In the genomic region with DNA sequence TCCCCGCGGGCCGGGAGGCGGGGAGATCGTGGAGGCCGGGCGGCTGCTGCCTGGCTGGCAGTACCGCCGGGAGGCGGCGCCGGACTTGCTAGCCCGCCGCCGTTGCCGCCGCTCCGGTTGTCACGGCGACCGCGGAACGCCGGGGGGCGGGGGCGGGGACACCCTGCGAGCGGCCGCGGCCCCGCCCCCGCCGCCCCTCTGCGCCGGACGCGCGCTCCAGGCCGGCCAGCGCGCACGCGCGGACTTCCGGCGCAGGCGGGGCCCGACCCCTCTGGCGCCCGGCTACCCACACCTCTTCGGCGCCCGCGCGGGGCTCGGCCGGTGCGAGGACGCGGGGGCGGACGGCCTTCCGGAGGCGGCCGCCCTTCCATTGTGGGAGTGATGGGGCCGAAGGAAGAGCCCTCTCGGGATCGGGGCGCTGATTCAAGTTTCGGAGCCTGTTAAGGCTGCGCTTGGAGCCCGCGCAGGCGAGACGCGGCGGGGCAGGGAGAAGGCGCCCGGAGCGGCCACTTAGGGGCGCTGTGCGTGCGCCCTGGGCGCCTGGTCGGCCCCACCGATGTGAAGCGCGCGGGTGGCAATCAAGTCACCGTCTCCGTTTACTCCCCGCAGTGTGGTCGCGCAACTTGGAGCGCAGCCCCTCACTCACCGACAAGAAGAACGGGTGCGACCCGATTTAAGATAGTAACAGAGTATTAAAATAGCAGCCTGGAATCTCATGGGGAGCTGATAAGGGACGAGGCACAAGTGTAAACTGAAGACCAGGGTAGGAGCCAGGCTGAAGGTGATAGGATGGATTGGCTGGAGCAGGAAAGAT, we compare ENCODE assay signal across 7 cellular contexts. TPM values are rescaled to one million over a fixed set of nuclear protein-coding genes. Genes with fewer than 3 reads are reported as not detected.
A peak's percentile ranks its signal among the peaks of the same experiment; 100 is the strongest.
DNase-seq lines count a peak whose midpoint lies in the region; ATAC-seq and TF ChIP-seq lines count a peak whose summit lies in the region.

No MANE protein-coding gene starts in this region.

- H3K4me3 ChIP-seq in astrocyte of the cerebellum (ENCODE audit: low read depth, low read length): peak overlapping the region; percentile 73
- H3K4me3 ChIP-seq in hepatocyte: peak overlapping the region; percentile 92
- H3K4me3 ChIP-seq in retinal pigment epithelial cell (ENCODE audit: low read length): peak overlapping the region; percentile 60

- peaks cover 5% of the 10 kb centered on the region for H3K27me3 ChIP-seq in hepatocyte

- H3K36me3 Mint-ChIP-seq in T-helper 2 cell treated with Interferon-gamma antibody and Interleukin-4, amounts not matched to agents 5 μg/mL and 100 μg/mL, for 36 hours (ENCODE audit: low read depth): peaks cover 2% of the 10 kb centered on the region

- ATAC-seq in GM18502 (IDR thresholded peaks at IDR 0.05; ENCODE audit: poor library complexity, unreplicated experiment) (peak; percentile 89), HG02943 (IDR thresholded peaks at IDR 0.05; ENCODE audit: low read depth, unreplicated experiment) (peak; percentile 75)

- under 1% methylated on average over 48 of the region's 100 CpGs for WGBS in hepatocyte (ENCODE audit: low lambda C conversion rate, missing lambda C conversion rate)

- peak overlapping the region; percentile 84 for H3K4me3 Mint-ChIP-seq in T-helper 2 cell treated with Interferon-gamma antibody and Interleukin-4, amounts not matched to agents 5 μg/mL and 100 μg/mL, for 36 hours

- H3K9me2 ChIP-seq in hepatocyte (replicated peaks; ENCODE audit: insufficient read depth): no peaks in the 10 kb centered on the region

- peaks cover 19% of the 10 kb centered on the region for H3K27me3 Mint-ChIP-seq in T-helper 2 cell treated with Interferon-gamma antibody and Interleukin-4, amounts not matched to agents 5 μg/mL and 100 μg/mL, for 36 hours (ENCODE audit: low read depth)

- peak; percentile 78 for TF ChIP-seq CTCF in astrocyte of the cerebellum (IDR thresholded peaks at IDR 0.05; ENCODE audit: low read depth, low read length, missing control alignments)
- peak; percentile 94 for TF ChIP-seq CTCF in hepatocyte (IDR thresholded peaks at IDR 0.05; ENCODE audit: poor library complexity)
- peak; percentile 74 for TF ChIP-seq CTCF in retinal pigment epithelial cell (conservative IDR thresholded peaks at IDR 0.05; ENCODE audit: low read depth, low read length)

- H3K4me1 ChIP-seq in hepatocyte (ENCODE audit: insufficient read depth): peaks cover 10% of the 10 kb centered on the region

- H3K9me3 ChIP-seq in hepatocyte (ENCODE audit: low read depth): no peaks in the 10 kb centered on the region

- no peaks in the 10 kb centered on the region for H3K36me3 ChIP-seq in hepatocyte (replicated peaks; ENCODE audit: insufficient read depth, low read depth)

- H3K27ac Mint-ChIP-seq in T-helper 2 cell treated with Interferon-gamma antibody and Interleukin-4, amounts not matched to agents 5 μg/mL and 100 μg/mL, for 36 hours: no peak overlapping the region

- in situ Hi-C loops in astrocyte of the cerebellum (cut with HindIII; ENCODE audit: low sequenced_read_pairs): no loop called here

- DNase-seq in NCI-H187 (lab: John Stamatoyannopoulos, UW): peak; percentile 73 to 78
- peak; percentile 94 for DNase-seq in T-helper 2 cell treated with Interferon-gamma antibody and Interleukin-4, amounts not matched to agents 5 μg/mL and 100 μg/mL, for 36 hours (ENCODE audit: low spot score)
- peak; percentile 80 for DNase-seq in astrocyte of the cerebellum (ENCODE audit: low read depth)
- peak; percentile 98 for DNase-seq in hepatocyte (ENCODE audit: low spot score)
- peak; percentile 68 for DNase-seq in retinal pigment epithelial cell (ENCODE audit: low read depth)

- no peaks in the 10 kb centered on the region for H3K9me3 Mint-ChIP-seq in T-helper 2 cell treated with Interferon-gamma antibody and Interleukin-4, amounts not matched to agents 5 μg/mL and 100 μg/mL, for 36 hours

- H3K27ac ChIP-seq in hepatocyte: peak overlapping the region; percentile 95

- peaks cover 31% of the 10 kb centered on the region for H3K79me2 ChIP-seq in hepatocyte

- peaks cover 22% of the 10 kb centered on the region for H3K4me1 Mint-ChIP-seq in T-helper 2 cell treated with Interferon-gamma antibody and Interleukin-4, amounts not matched to agents 5 μg/mL and 100 μg/mL, for 36 hours (ENCODE audit: low read depth)

- peaks cover 3% of the 10 kb centered on the region for H4K20me1 ChIP-seq in hepatocyte (ENCODE audit: insufficient read depth, poor library complexity, severe bottlenecking)

- peak overlapping the region; percentile 80 for H2AFZ ChIP-seq in hepatocyte

- H3K4me2 ChIP-seq in hepatocyte: peak overlapping the region; percentile 91

RNA-seq across cellular contexts. Expression of a gene that starts 0.4 kb away (rescaled TPM):
- total RNA-seq in hepatocyte: 16.7 and 17.8 TPM in 2 replicates
- 7.6 and 8.8 TPM in 2 replicates for polyA plus RNA-seq in hepatocyte

Comparison
In these comparisons a context has a peak if more than half of its experiments do, and no peak if none do; other contexts are left out.
1. Peak in every context shown above with its lines: DNase-seq, ATAC-seq, H3K4me3 ChIP-seq and H3K27ac ChIP-seq.